In genomic region chr11:86800076-86800955, GRCh38 we compare ENCODE assay signal across 1 cellular context.
TF ChIP-seq lines count a peak whose summit lies in the region.

TSS of gene PRSS23 (plus strand) at chr11:86800542. CDS start at chr11:86807644, 7,102 bp downstream.

TF ChIP-seq in HepG2, 621 proteins besides CTCF, POLR2A, EP300 and RAD21 (continued from another document):
- TF ChIP-seq ZNF768 (CRISPR knock-in tag; IDR thresholded peaks at IDR 0.05) (no peak), SKIL (CRISPR knock-in tag; IDR thresholded peaks at IDR 0.05; ENCODE audit: borderline replicate concordance) (no peak), ZNF589 (CRISPR knock-in tag; conservative IDR thresholded peaks at IDR 0.05) (no peak), KDM3A (CRISPR knock-in tag; IDR thresholded peaks at IDR 0.05; ENCODE audit: low read depth) (no peak), ZNF83 (CRISPR knock-in tag; IDR thresholded peaks at IDR 0.05; ENCODE audit: borderline replicate concordance) (no peak), LBX2 (CRISPR knock-in tag; IDR thresholded peaks at IDR 0.05; ENCODE audit: borderline replicate concordance) (no peak), ZNF687 (CRISPR knock-in tag; IDR thresholded peaks at IDR 0.05) (peak; percentile 43; the same call in 1 of the 2 replicates), ZNF432 (CRISPR knock-in tag; IDR thresholded peaks at IDR 0.05; ENCODE audit: borderline replicate concordance) (no peak), ZBTB7B (CRISPR knock-in tag; IDR thresholded peaks at IDR 0.05) (no peak), ZNF713 (CRISPR knock-in tag; IDR thresholded peaks at IDR 0.05) (no peak), ZBTB1 (CRISPR knock-in tag; IDR thresholded peaks at IDR 0.05; ENCODE audit: borderline replicate concordance) (no peak), SALL2 (CRISPR knock-in tag; IDR thresholded peaks at IDR 0.05) (peak; percentile 71; the same call in 1 of the 2 replicates), TMF1 (CRISPR knock-in tag; IDR thresholded peaks at IDR 0.05; ENCODE audit: low read depth) (0 out of 2 replicates have a peak, but pooled peaks have one; percentile 33), ZHX1 (CRISPR knock-in tag; IDR thresholded peaks at IDR 0.05; ENCODE audit: low read depth) (no peak), TOE1 (CRISPR knock-in tag; IDR thresholded peaks at IDR 0.05) (no peak), NFYB (CRISPR knock-in tag; IDR thresholded peaks at IDR 0.05) (no peak), TSC22D2 (CRISPR knock-in tag; IDR thresholded peaks at IDR 0.05; ENCODE audit: borderline replicate concordance) (no peak)
